21 cellular contexts compared by ENCODE assay signal in the genomic region with DNA sequence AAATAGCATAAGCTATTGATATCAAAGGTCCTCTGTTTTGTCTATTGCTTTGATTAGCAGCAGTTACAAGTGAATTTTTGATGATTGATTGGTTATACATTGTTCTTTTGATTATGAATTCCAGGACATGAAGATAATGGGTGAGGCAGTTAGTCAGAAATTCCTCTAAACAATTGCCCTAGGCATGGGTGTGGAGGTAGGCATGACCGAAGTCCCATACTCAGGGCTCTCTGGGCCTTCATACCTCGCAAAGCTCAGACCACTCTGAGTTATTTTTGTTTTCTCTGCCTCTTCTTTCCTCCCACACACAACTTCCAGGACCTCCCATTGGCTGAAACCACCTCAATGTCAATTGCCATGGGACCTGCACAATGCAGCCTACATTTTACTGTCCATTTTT.
DNase-seq lines count a peak whose midpoint lies in the region; ATAC-seq and TF ChIP-seq lines count a peak whose summit lies in the region.
"Had no signal": no experiment of that assay in that cellular context is flagged by ENCODE, and none has a peak within 500 bp of the region (broad histone marks: within the 10 kb centered on the region; RNA-seq: fewer than 3 reads in every experiment).

No MANE protein-coding gene starts in this region.

- no peaks in the 10 kb centered on the region for H3K27me3 ChIP-seq in foreskin keratinocyte
- H3K27me3 ChIP-seq in tibial nerve: no peaks in the 10 kb centered on the region

- 61 to 77% methylated on average over 2 of the region's 2 CpGs for WGBS in tibial nerve, 2 donors

- POLR2A ChIA-PET in RWPE1 (lab: Yijun Ruan, JAX; ENCODE audit: low non-redundant PET): no interaction called here

- ATAC-seq in foreskin keratinocyte (peak; percentile 67), GM19455 (IDR thresholded peaks at IDR 0.05; ENCODE audit: unreplicated experiment) (no peak)

- H3K4me1 ChIP-seq in foreskin keratinocyte: no peaks in the 10 kb centered on the region
- peaks cover 0 to 18% (median 3%) of the 10 kb centered on the region in 4 donors for H3K4me1 ChIP-seq in tibial nerve

- H3K27ac ChIP-seq in RWPE1 (no peak overlapping the region), foreskin keratinocyte (no peak overlapping the region), tibial nerve (no peak overlapping the region)
- H3K27ac ChIP-seq: GM23248, KMS-11 had no signal

- TF ChIP-seq EP300 in tibial nerve (IDR thresholded peaks at IDR 0.05): no peak

- CTCF ChIA-PET in RWPE1 (lab: Yijun Ruan, JAX): no interaction called here

- DNase-seq in HPDE6-E6E7 (ENCODE audit: extremely low spot score) (peak; percentile 11), RWPE1 (ENCODE audit: low spot score) (peak; percentile 4), foreskin keratinocyte (peak in 1 of 2 donors; percentile 75), renal cortical epithelial cell (ENCODE audit: low read depth) (peak; percentile 20), tibial nerve (ENCODE audit: low spot score in 2 of 2) (no peak), germinal center (ENCODE audit: low spot score) (no peak)
- no peak for DNase-seq in effector CD4-positive, alpha-beta T cell
- DNase-seq: CD4-positive, CD25-positive, alpha-beta regulatory T cell; GM23248; H9; HFFc6; NCI-H1417; NCI-H1694 treated with DMSO at 0.1 percent for 48 hours; NCI-H2081 treated with DMSO at 0.1 percent for 48 hours; NCI-H2171 treated with DMSO at 0.1 percent for 48 hours; NCI-H446; NCI-H526; SHP77 treated with DMSO at 0.1 percent for 48 hours; SK-N-SH had no signal

- no peak for TF ChIP-seq CTCF in RWPE1 (conservative IDR thresholded peaks at IDR 0.05; ENCODE audit: low read depth)
- TF ChIP-seq CTCF in foreskin keratinocyte (conservative IDR thresholded peaks at IDR 0.05): no peak
- TF ChIP-seq CTCF in tibial nerve (IDR thresholded peaks at IDR 0.05): no peak

- TF ChIP-seq POLR2A in tibial nerve (IDR thresholded peaks at IDR 0.05): no peak

- no peaks in the 10 kb centered on the region for H3K36me3 ChIP-seq in tibial nerve

- H3K9me3 ChIP-seq in tibial nerve: peaks cover 0 to 9% (median 0%) of the 10 kb centered on the region in 4 donors
- H3K9me3 ChIP-seq: SK-N-SH had no signal

- H3K4me3 ChIP-seq in tibial nerve: no peak overlapping the region
- H3K4me3 ChIP-seq: GM23248 had no signal

Comparison
In these comparisons a context has a peak if more than half of its experiments do, and no peak if none do; other contexts are left out.
1. DNase-seq: peak in HPDE6-E6E7 (single experiment), RWPE1 (single experiment) and renal cortical epithelial cell (single experiment); none in tibial nerve (0 of 2), germinal center (single experiment) and effector CD4-positive, alpha-beta T cell (single experiment).